ENCODE assay signal across 2 cellular contexts in genomic region chr13:40469581-40470282, GRCh38.
TF ChIP-seq lines count a peak whose summit lies in the region.

No MANE protein-coding gene starts in this region.

TF ChIP-seq in HEK293, 187 proteins besides CTCF, POLR2A, EP300 and RAD21 (continued from another document):
- TF ChIP-seq ZSCAN4 (tag by site-specific recombination; IDR thresholded peaks at IDR 0.05) (peak; percentile 45; the same call in 1 of the 2 replicates), ZIC2 (tag by site-specific recombination; IDR thresholded peaks at IDR 0.05) (peak; percentile 55), ZNF707 (tag by site-specific recombination; IDR thresholded peaks at IDR 0.05) (no peak), GLI4 (tag by site-specific recombination; IDR thresholded peaks at IDR 0.05) (no peak), ZBTB11 (tag by site-specific recombination; conservative IDR thresholded peaks at IDR 0.05; ENCODE audit: low read depth) (no peak), ZNF639 (tag by site-specific recombination; IDR thresholded peaks at IDR 0.05) (no peak), ZNF341 (tag by site-specific recombination; IDR thresholded peaks at IDR 0.05; ENCODE audit: low read depth) (0 out of 2 replicates have a peak, but pooled peaks have one; percentile 27), GLIS1 (tag by site-specific recombination; IDR thresholded peaks at IDR 0.05) (0 out of 2 replicates have a peak, but pooled peaks have one; percentile 39)

TF ChIP-seq in WTC11, 78 proteins besides CTCF, POLR2A, EP300 and RAD21 (continued from another document):
- no peak for TF ChIP-seq FOXP4 (CRISPR knock-in tag; IDR thresholded peaks at IDR 0.05)
- no peak for TF ChIP-seq OVOL2 (CRISPR knock-in tag; IDR thresholded peaks at IDR 0.05; ENCODE audit: borderline replicate concordance)
- TF ChIP-seq NR2C2 (CRISPR knock-in tag; IDR thresholded peaks at IDR 0.05), result no peak
- no peak for TF ChIP-seq RELA (CRISPR knock-in tag; IDR thresholded peaks at IDR 0.05; ENCODE audit: borderline replicate concordance)
- TF ChIP-seq PREB (CRISPR knock-in tag; IDR thresholded peaks at IDR 0.05; ENCODE audit: borderline replicate concordance), result no peak
- TF ChIP-seq SMAD3 (CRISPR knock-in tag; IDR thresholded peaks at IDR 0.05; ENCODE audit: borderline replicate concordance), result no peak
- TF ChIP-seq HMGA2 (CRISPR knock-in tag; IDR thresholded peaks at IDR 0.05), result no peak
- no peak for TF ChIP-seq FOXJ3 (CRISPR knock-in tag; IDR thresholded peaks at IDR 0.05; ENCODE audit: borderline replicate concordance)
- no peak for TF ChIP-seq EMX1 (CRISPR knock-in tag; IDR thresholded peaks at IDR 0.05)
- TF ChIP-seq GRHL2 (CRISPR knock-in tag; IDR thresholded peaks at IDR 0.05; ENCODE audit: insufficient replicate concordance, severe bottlenecking), result no peak
- no peak for TF ChIP-seq TEAD1 (CRISPR knock-in tag; IDR thresholded peaks at IDR 0.05)
- no peak for TF ChIP-seq JAZF1 (CRISPR knock-in tag; IDR thresholded peaks at IDR 0.05)
- no peak for TF ChIP-seq ZNF317 (CRISPR knock-in tag; IDR thresholded peaks at IDR 0.05; ENCODE audit: borderline replicate concordance, low read depth)
- TF ChIP-seq SOX15 (CRISPR knock-in tag; IDR thresholded peaks at IDR 0.05), result no peak
- no peak for TF ChIP-seq E2F5 (CRISPR knock-in tag; IDR thresholded peaks at IDR 0.05)
- no peak for TF ChIP-seq TCF7 (CRISPR knock-in tag; IDR thresholded peaks at IDR 0.05; ENCODE audit: low read depth)
- TF ChIP-seq RORB (CRISPR knock-in tag; IDR thresholded peaks at IDR 0.05), result no peak
